Comparison of ENCODE assay signal across 27 cellular contexts in genomic region chr12:72089678-72090077, GRCh38.
DNase-seq lines count a peak whose midpoint lies in the region; ATAC-seq, FAIRE-seq and TF ChIP-seq lines count a peak whose summit lies in the region.
"Had no signal": no experiment of that assay in that cellular context is flagged by ENCODE, and none has a peak within 500 bp of the region (broad histone marks: within the 10 kb centered on the region; RNA-seq: fewer than 3 reads in every experiment).

No MANE protein-coding gene starts in this region.

- no peak overlapping the region for H3K4me3 ChIP-seq in LNCaP clone FGC (ENCODE audit: low read depth, low read length)
- no peak overlapping the region for H3K4me3 ChIP-seq in pancreas
- H3K4me3 ChIP-seq: adrenal gland; BLaER1 treated with 17β-estradiol and CSF1 and Interleukin-3, amounts not matched to agents 10 nM and 100 nM; body of pancreas; GM23338; left ventricle myocardium inferior; ovary; SK-N-MC; skin epidermis had no signal

- peak in 3 of 4 donors; percentile 35 to 67 (median 56) for ATAC-seq in pancreas
- ATAC-seq in GM21423 (IDR thresholded peaks at IDR 0.05; ENCODE audit: unreplicated experiment) = no peak
- ATAC-seq: body of pancreas; GM23338; stimulated activated naive B cell treated with anti-CD40 and anti-IgM and Interleukin-4, amounts not matched to agents 10 μg/mL and 1 μg/mL and 100 μg/mL, for 72 hours had no signal

- no peak for FAIRE-seq in pancreas (lab: Jason Lieb, UNC)
- FAIRE-seq: TTC549 had no signal

- H3K4me1 ChIP-seq in pancreas = peaks cover 4 to 7% (median 6%) of the 10 kb centered on the region in 3 donors
- H3K4me1 ChIP-seq: adrenal gland; BLaER1 treated with 17β-estradiol and CSF1 and Interleukin-3, amounts not matched to agents 10 nM and 100 nM; Caco-2; left ventricle myocardium inferior had no signal

- TF ChIP-seq CTCF in LNCaP clone FGC (IDR thresholded peaks at IDR 0.05; ENCODE audit: control insufficient read depth, extremely low read depth, insufficient read depth) (no peak), pancreas (IDR thresholded peaks at IDR 0.05) (no peak)

- H3K9me3 ChIP-seq in pancreas = no peaks in the 10 kb centered on the region
- H3K9me3 ChIP-seq: adrenal gland, body of pancreas, Caco-2 had no signal

- no peaks in the 10 kb centered on the region for H3K36me3 ChIP-seq in pancreas
- H3K36me3 ChIP-seq: adrenal gland; BLaER1 treated with 17β-estradiol and CSF1 and Interleukin-3, amounts not matched to agents 10 nM and 100 nM; left ventricle myocardium inferior; ovary had no signal

- DNase-seq in LNCaP clone FGC (ENCODE audit: low read depth) (peak; percentile 59), NCI-H1436 treated with DMSO at 0.1 percent for 48 hours (lab: John Stamatoyannopoulos, UW) (peak; percentile 90), NCI-H345 treated with DMSO at 0.1 percent for 48 hours (lab: John Stamatoyannopoulos, UW; ENCODE audit: unreplicated experiment) (peak; percentile 75), pancreas (no peak), cerebellar nuclear complex (lab: John Stamatoyannopoulos, UW) (no peak)
- DNase-seq in activated CD8-positive, alpha-beta memory T cell treated with anti-CD3 and anti-CD28 coated beads, Interleukin-2, amount 50 U/mL, for 4 hours = no peak
- DNase-seq: activated CD4-positive, alpha-beta T cell treated with anti-CD3 and anti-CD28 coated beads, Interleukin-2, amount 50 U/mL, for 48 hours; activated CD4-positive, CD25-positive, alpha-beta regulatory T cell; activated CD8-positive, alpha-beta memory T cell treated with anti-CD3 and anti-CD28 coated beads, Interleukin-2, amount 50 U/mL, for 48 hours; activated naive CD4-positive, alpha-beta T cell treated with anti-CD3 and anti-CD28 coated beads for 36 hours; adrenal gland; body of pancreas; Caco-2; glutamatergic neuron; IMR-90; islet precursor cell; left ventricle myocardium inferior; mesenchymal stem cell; OCI-M1; ovary; stimulated activated naive B cell treated with anti-CD40 and anti-IgM and Interleukin-4, amounts not matched to agents 10 μg/mL and 1 μg/mL and 100 μg/mL, for 72 hours had no signal

- H3K27me3 ChIP-seq in pancreas = no peaks in the 10 kb centered on the region
- H3K27me3 ChIP-seq: adrenal gland; BLaER1 treated with 17β-estradiol and CSF1 and Interleukin-3, amounts not matched to agents 10 nM and 100 nM; body of pancreas; ovary had no signal

- no peak overlapping the region for H3K27ac ChIP-seq in pancreas
- H3K27ac ChIP-seq: adrenal gland; BLaER1 treated with 17β-estradiol and CSF1 and Interleukin-3, amounts not matched to agents 10 nM and 100 nM; body of pancreas; left ventricle myocardium inferior; ovary; SK-N-MC; skin epidermis had no signal

- intact Hi-C loops in pancreas (cut with DNase I) = no loop called here

Comparison
In these comparisons a context has a peak if more than half of its experiments do, and no peak if none do; other contexts are left out.
1. DNase-seq: peak in LNCaP clone FGC (single experiment), NCI-H1436 treated with DMSO at 0.1 percent for 48 hours (single experiment) and NCI-H345 treated with DMSO at 0.1 percent for 48 hours (single experiment); none in pancreas (0 of 6), activated CD8-positive, alpha-beta memory T cell treated with anti-CD3 and anti-CD28 coated beads, Interleukin-2, amount 50 U/mL, for 4 hours (single experiment) and cerebellar nuclear complex (0 of 2).